33 cellular contexts compared by ENCODE assay signal in the genomic region with DNA sequence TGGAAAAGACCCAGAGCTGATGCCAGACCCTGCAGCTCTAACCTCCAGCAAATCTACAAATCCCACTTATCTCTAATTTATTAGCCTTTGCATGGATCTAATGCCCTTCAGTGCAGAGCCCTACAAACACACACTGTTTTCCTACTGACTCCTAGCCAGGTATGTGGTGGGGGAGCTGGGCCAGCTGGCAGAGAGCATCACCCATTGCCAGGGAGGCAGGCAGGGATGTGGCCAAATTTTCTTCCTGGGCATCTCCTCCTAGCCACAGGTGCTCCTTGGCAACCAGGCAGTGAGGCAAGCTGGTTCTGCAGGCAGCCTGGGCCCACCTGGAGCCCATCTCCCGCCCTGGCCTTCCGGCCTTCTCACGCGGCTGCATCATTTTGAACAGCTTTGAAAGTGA. TPM values are rescaled to one million over a fixed set of nuclear protein-coding genes. Genes with fewer than 3 reads are reported as not detected.
"Had no signal": no experiment of that assay in that cellular context is flagged by ENCODE, and none has a peak within 500 bp of the region (broad histone marks: within the 10 kb centered on the region; RNA-seq: fewer than 3 reads in every experiment).

No MANE protein-coding gene starts in this region.

- FAIRE-seq: colon had no signal

- H3K4me3 ChIP-seq: body of pancreas, esophagus muscularis mucosa, gastrocnemius medialis, heart left ventricle had no signal

- DNase-seq: activated CD4-positive, alpha-beta memory T cell treated with anti-CD3 and anti-CD28 coated beads for 36 hours; activated CD4-positive, alpha-beta T cell treated with anti-CD3 and anti-CD28 coated beads for 36 hours; activated CD4-positive, alpha-beta T cell treated with anti-CD3 and anti-CD28 coated beads, Interleukin-2, amount 10 ng/mL, durations not matched to agents 24 days and 14 days; activated CD4-positive, CD25-positive, alpha-beta regulatory T cell; activated CD4-positive, CD25-positive, alpha-beta regulatory T cell treated with anti-CD3 and anti-CD28 coated beads, Interleukin-2, amount 50 U/mL, for 72 hours; activated CD8-positive, alpha-beta memory T cell treated with anti-CD3 and anti-CD28 coated beads, Interleukin-2, amount 10 ng/mL, durations not matched to agents 7 days and 5 days; activated CD8-positive, alpha-beta memory T cell treated with anti-CD3 and anti-CD28 coated beads, Interleukin-2, amount 50 U/mL, for 4 hours; activated CD8-positive, alpha-beta T cell treated with anti-CD3 and anti-CD28 coated beads, Interleukin-2, amount 10 ng/mL, durations not matched to agents 7 days and 5 days; activated effector memory CD4-positive, alpha-beta T cell treated with anti-CD3 and anti-CD28 coated beads, Interleukin-2, amount 50 U/mL, for 16 hours; activated naive CD4-positive, alpha-beta T cell treated with anti-CD3 and anti-CD28 coated beads, Interleukin-2, amount 10 ng/mL, durations not matched to agents 7 days and 5 days; activated T-cell treated with anti-CD3 and anti-CD28 coated beads, Interleukin-2, amount 50 U/mL, for 1 hour; activated T-cell treated with anti-CD3 and anti-CD28 coated beads, Interleukin-2, amount 50 U/mL, for 48 hours; amniotic stem cell; anterior cingulate cortex; body of pancreas; cortex of kidney; dermis blood vessel endothelial cell; effector CD4-positive, alpha-beta T cell; effector memory CD8-positive, alpha-beta T cell; erythroblast; foreskin keratinocyte; gastrocnemius medialis; glutamatergic neuron; heart left ventricle; T-helper 2 cell had no signal

- H3K9me3 Mint-ChIP-seq: activated CD4-positive, alpha-beta memory T cell treated with anti-CD3 and anti-CD28 coated beads for 36 hours; activated CD4-positive, alpha-beta T cell treated with anti-CD3 and anti-CD28 coated beads, Interleukin-2, amount 10 ng/mL, durations not matched to agents 24 days and 14 days; activated naive CD4-positive, alpha-beta T cell treated with anti-CD3 and anti-CD28 coated beads, Interleukin-2, amount 10 ng/mL, durations not matched to agents 7 days and 5 days; activated T-helper 1 cell treated with anti-CD3 and anti-CD28 coated beads, Interleukin-12 subunit alpha, Interleukin-12 subunit beta, Interleukin-2, Interleukin-4 antibody, amounts not matched to agents 30 ng/mL and 10 ng/mL and 1 ng/mL, durations not matched to agents 14 hours and 24 hours and 36 hours; activated T-helper 2 cell treated with anti-CD3 and anti-CD28 coated beads, Interferon-gamma antibody, Interleukin-2, Interleukin-4, amounts not matched to agents 10 μg/mL and 5 μg/mL and 100 μg/mL, durations not matched to agents 14 hours and 24 hours and 36 hours; effector memory CD8-positive, alpha-beta T cell had no signal

- ATAC-seq: activated CD4-positive, alpha-beta T cell treated with anti-CD3 and anti-CD28 coated beads for 36 hours; activated CD8-positive, alpha-beta memory T cell treated with anti-CD3 and anti-CD28 coated beads, Interleukin-2, amount 10 ng/mL, durations not matched to agents 7 days and 5 days; activated CD8-positive, alpha-beta T cell treated with anti-CD3 and anti-CD28 coated beads, Interleukin-2, amount 10 ng/mL, durations not matched to agents 7 days and 5 days; body of pancreas; effector memory CD8-positive, alpha-beta T cell; foreskin keratinocyte; gastrocnemius medialis; heart left ventricle had no signal

- H3K4me3 Mint-ChIP-seq: activated CD4-positive, alpha-beta memory T cell treated with anti-CD3 and anti-CD28 coated beads for 36 hours; activated CD4-positive, alpha-beta T cell treated with anti-CD3 and anti-CD28 coated beads for 36 hours; activated CD4-positive, alpha-beta T cell treated with anti-CD3 and anti-CD28 coated beads, Interleukin-2, amount 10 ng/mL, durations not matched to agents 24 days and 14 days; activated CD8-positive, alpha-beta memory T cell treated with anti-CD3 and anti-CD28 coated beads, Interleukin-2, amount 10 ng/mL, durations not matched to agents 7 days and 5 days; activated CD8-positive, alpha-beta T cell treated with anti-CD3 and anti-CD28 coated beads, Interleukin-2, amount 10 ng/mL, durations not matched to agents 7 days and 5 days; activated naive CD4-positive, alpha-beta T cell treated with anti-CD3 and anti-CD28 coated beads, Interleukin-2, amount 10 ng/mL, durations not matched to agents 7 days and 5 days; activated naive CD8-positive, alpha-beta T cell; activated T-helper 1 cell treated with anti-CD3 and anti-CD28 coated beads, Interleukin-12 subunit alpha, Interleukin-12 subunit beta, Interleukin-2, Interleukin-4 antibody, amounts not matched to agents 30 ng/mL and 10 ng/mL and 1 ng/mL, durations not matched to agents 14 hours and 24 hours and 36 hours; effector memory CD8-positive, alpha-beta T cell had no signal

- H3K9me3 ChIP-seq: body of pancreas, gastrocnemius medialis, heart left ventricle had no signal

- H3K27ac ChIP-seq: body of pancreas, esophagus muscularis mucosa, foreskin keratinocyte, gastrocnemius medialis, heart left ventricle had no signal

- H3K36me3 ChIP-seq: esophagus muscularis mucosa, gastrocnemius medialis, heart left ventricle had no signal

- H3K27me3 ChIP-seq: body of pancreas, gastrocnemius medialis had no signal

- H3K27ac Mint-ChIP-seq: activated CD4-positive, alpha-beta memory T cell treated with anti-CD3 and anti-CD28 coated beads for 36 hours; activated CD4-positive, alpha-beta T cell treated with anti-CD3 and anti-CD28 coated beads for 36 hours; activated CD4-positive, alpha-beta T cell treated with anti-CD3 and anti-CD28 coated beads, Interleukin-2, amount 10 ng/mL, durations not matched to agents 24 days and 14 days; activated CD8-positive, alpha-beta memory T cell treated with anti-CD3 and anti-CD28 coated beads, Interleukin-2, amount 10 ng/mL, durations not matched to agents 7 days and 5 days; activated CD8-positive, alpha-beta T cell treated with anti-CD3 and anti-CD28 coated beads, Interleukin-2, amount 10 ng/mL, durations not matched to agents 7 days and 5 days; activated naive CD4-positive, alpha-beta T cell treated with anti-CD3 and anti-CD28 coated beads, Interleukin-2, amount 10 ng/mL, durations not matched to agents 7 days and 5 days; activated naive CD8-positive, alpha-beta T cell; activated T-helper 1 cell treated with anti-CD3 and anti-CD28 coated beads, Interleukin-12 subunit alpha, Interleukin-12 subunit beta, Interleukin-2, Interleukin-4 antibody, amounts not matched to agents 30 ng/mL and 10 ng/mL and 1 ng/mL, durations not matched to agents 14 hours and 24 hours and 36 hours; activated T-helper 2 cell treated with anti-CD3 and anti-CD28 coated beads, Interferon-gamma antibody, Interleukin-2, Interleukin-4, amounts not matched to agents 10 μg/mL and 5 μg/mL and 100 μg/mL, durations not matched to agents 14 hours and 24 hours and 36 hours; effector memory CD8-positive, alpha-beta T cell had no signal

- H3K27me3 Mint-ChIP-seq: activated CD4-positive, alpha-beta T cell treated with anti-CD3 and anti-CD28 coated beads, Interleukin-2, amount 10 ng/mL, durations not matched to agents 24 days and 14 days; activated naive CD4-positive, alpha-beta T cell treated with anti-CD3 and anti-CD28 coated beads, Interleukin-2, amount 10 ng/mL, durations not matched to agents 7 days and 5 days had no signal

- H3K4me1 Mint-ChIP-seq: activated CD4-positive, alpha-beta T cell treated with anti-CD3 and anti-CD28 coated beads for 36 hours; activated CD4-positive, alpha-beta T cell treated with anti-CD3 and anti-CD28 coated beads, Interleukin-2, amount 10 ng/mL, durations not matched to agents 24 days and 14 days; activated CD8-positive, alpha-beta memory T cell treated with anti-CD3 and anti-CD28 coated beads, Interleukin-2, amount 10 ng/mL, durations not matched to agents 7 days and 5 days; activated naive CD4-positive, alpha-beta T cell treated with anti-CD3 and anti-CD28 coated beads, Interleukin-2, amount 10 ng/mL, durations not matched to agents 7 days and 5 days had no signal

- H3K36me3 Mint-ChIP-seq: activated CD4-positive, alpha-beta memory T cell treated with anti-CD3 and anti-CD28 coated beads for 36 hours; activated CD8-positive, alpha-beta memory T cell treated with anti-CD3 and anti-CD28 coated beads, Interleukin-2, amount 10 ng/mL, durations not matched to agents 7 days and 5 days; activated naive CD4-positive, alpha-beta T cell treated with anti-CD3 and anti-CD28 coated beads, Interleukin-2, amount 10 ng/mL, durations not matched to agents 7 days and 5 days; activated naive CD8-positive, alpha-beta T cell had no signal

- H3K4me1 ChIP-seq: body of pancreas, esophagus muscularis mucosa, foreskin keratinocyte, gastrocnemius medialis, heart left ventricle had no signal

RNA-seq across cellular contexts. Expression of gene EMX2, which starts 55.9 kb away (rescaled TPM):
- total RNA-seq: activated CD4-positive, alpha-beta memory T cell treated with anti-CD3 and anti-CD28 coated beads for 36 hours; activated CD4-positive, alpha-beta T cell treated with anti-CD3 and anti-CD28 coated beads for 36 hours; activated CD4-positive, alpha-beta T cell treated with anti-CD3 and anti-CD28 coated beads, Interleukin-2, amount 10 ng/mL, durations not matched to agents 24 days and 14 days; activated CD8-positive, alpha-beta memory T cell treated with anti-CD3 and anti-CD28 coated beads for 36 hours; activated CD8-positive, alpha-beta memory T cell treated with anti-CD3 and anti-CD28 coated beads, Interleukin-2, amount 10 ng/mL, durations not matched to agents 7 days and 5 days; activated CD8-positive, alpha-beta T cell treated with anti-CD3 and anti-CD28 coated beads, Interleukin-2, amount 10 ng/mL, durations not matched to agents 7 days and 5 days; activated T-helper 1 cell treated with anti-CD3 and anti-CD28 coated beads, Interleukin-12 subunit alpha, Interleukin-12 subunit beta, Interleukin-2, Interleukin-4 antibody, amounts not matched to agents 30 ng/mL and 10 ng/mL and 1 ng/mL, durations not matched to agents 14 hours and 24 hours and 36 hours; activated T-helper 2 cell treated with anti-CD3 and anti-CD28 coated beads, Interferon-gamma antibody, Interleukin-2, Interleukin-4, amounts not matched to agents 10 μg/mL and 5 μg/mL and 100 μg/mL, durations not matched to agents 14 hours and 24 hours and 36 hours; body of pancreas; chondrocyte; T-helper 1 cell treated with Interleukin-12 subunit alpha and Interleukin-12 subunit beta and Interleukin-4 antibody, amounts not matched to agents 30 ng/mL and 1 ng/mL, for 36 hours had no signal
